15 cellular contexts compared by ENCODE assay signal in the genomic region with DNA sequence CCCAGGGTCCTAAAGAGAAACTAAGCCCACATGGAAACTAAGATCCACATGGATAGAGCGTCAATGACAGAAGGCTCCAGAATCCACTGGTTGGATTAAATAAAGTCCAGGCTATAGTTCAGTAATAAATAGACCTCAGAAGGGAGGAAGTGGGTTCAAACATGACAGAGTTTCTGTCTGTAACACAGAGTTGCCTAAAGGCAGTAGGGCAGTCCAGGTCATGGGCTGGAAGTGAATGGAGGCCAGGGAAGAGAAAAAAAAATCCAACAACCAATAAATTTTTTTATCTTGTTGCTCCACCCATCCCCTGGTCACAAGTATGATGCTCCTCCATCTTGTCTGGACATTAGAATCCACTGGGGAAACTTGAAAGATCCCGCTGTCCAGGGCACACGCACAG.
DNase-seq lines count a peak whose midpoint lies in the region; ATAC-seq and TF ChIP-seq lines count a peak whose summit lies in the region.
"Had no signal": no experiment of that assay in that cellular context is flagged by ENCODE, and none has a peak within 500 bp of the region (broad histone marks: within the 10 kb centered on the region; RNA-seq: fewer than 3 reads in every experiment).

No MANE protein-coding gene starts in this region.

- H3K9me3 Mint-ChIP-seq in activated CD4-positive, alpha-beta T cell treated with anti-CD3 and anti-CD28 coated beads for 36 hours (ENCODE audit: low read depth): no peaks in the 10 kb centered on the region
- no peaks in the 10 kb centered on the region for H3K9me3 Mint-ChIP-seq in activated T-helper 1 cell treated with anti-CD3 and anti-CD28 coated beads, Interleukin-12 subunit alpha, Interleukin-12 subunit beta, Interleukin-2, Interleukin-4 antibody, amounts not matched to agents 30 ng/mL and 10 ng/mL and 1 ng/mL, durations not matched to agents 14 hours and 24 hours and 36 hours
- no peaks in the 10 kb centered on the region for H3K9me3 Mint-ChIP-seq in stimulated activated effector memory CD8-positive, alpha-beta T cell treated with anti-CD3 and anti-CD28 coated beads, Interleukin-12 subunit alpha, Interleukin-12 subunit beta, amount 100 ng/mL, for 72 hours
- H3K9me3 Mint-ChIP-seq: neural crest cell had no signal

- intact Hi-C loops in activated CD4-positive, alpha-beta T cell treated with anti-CD3 and anti-CD28 coated beads for 36 hours (cut with DNase I, micrococcal nuclease): loop anchor here (1.0 to 2.0 kb wide), 5 partner anchors 33 to 427 kb away; no protein-coding TSS in a partner anchor
- intact Hi-C loops in activated T-helper 1 cell treated with anti-CD3 and anti-CD28 coated beads, Interleukin-12 subunit alpha, Interleukin-12 subunit beta, Interleukin-2, Interleukin-4 antibody, amounts not matched to agents 30 ng/mL and 10 ng/mL and 1 ng/mL, durations not matched to agents 14 hours and 24 hours and 36 hours (cut with micrococcal nuclease): loop anchor here (1.0 to 10.0 kb wide), 7 partner anchors 33 to 685 kb away; no protein-coding TSS in a partner anchor
- intact Hi-C loops in psoas muscle (cut with DNase I): no loop called here

- no peak overlapping the region for H3K27ac ChIP-seq in psoas muscle
- H3K27ac ChIP-seq: lower lobe of right lung, VCaP had no signal

- no peaks in the 10 kb centered on the region for H3K9me3 ChIP-seq in psoas muscle
- H3K9me3 ChIP-seq: lower lobe of right lung had no signal

- DNase-seq in activated CD4-positive, alpha-beta T cell treated with anti-CD3 and anti-CD28 coated beads for 36 hours: no peak
- no peak for DNase-seq in activated CD4-positive, alpha-beta T cell treated with anti-CD3 and anti-CD28 coated beads for 1 hour
- DNase-seq in LoVo (ENCODE audit: low spot score) (peak; percentile 52), psoas muscle (no peak)
- no peak for DNase-seq in activated T-helper 1 cell treated with anti-CD3 and anti-CD28 coated beads, Interleukin-12 subunit alpha, Interleukin-12 subunit beta, Interleukin-2, Interleukin-4 antibody, amounts not matched to agents 30 ng/mL and 10 ng/mL and 1 ng/mL, durations not matched to agents 14 hours and 24 hours and 36 hours (ENCODE audit: low spot score)
- DNase-seq in stimulated activated effector memory CD8-positive, alpha-beta T cell treated with anti-CD3 and anti-CD28 coated beads, Interleukin-12 subunit alpha, Interleukin-12 subunit beta, amount 100 ng/mL, for 72 hours (ENCODE audit: low spot score in 2 of 2): no peak
- DNase-seq: COR-L47; lower lobe of right lung; NCI-H2171 treated with DMSO at 0.1 percent for 48 hours; NK-92 treated with Interleukin-12 subunit alpha and Interleukin-12 subunit beta, amount 100 ng/mL, for 24 hours had no signal

- H3K36me3 Mint-ChIP-seq in activated CD4-positive, alpha-beta T cell treated with anti-CD3 and anti-CD28 coated beads for 36 hours (ENCODE audit: low read depth): no peaks in the 10 kb centered on the region
- H3K36me3 Mint-ChIP-seq in activated T-helper 1 cell treated with anti-CD3 and anti-CD28 coated beads, Interleukin-12 subunit alpha, Interleukin-12 subunit beta, Interleukin-2, Interleukin-4 antibody, amounts not matched to agents 30 ng/mL and 10 ng/mL and 1 ng/mL, durations not matched to agents 14 hours and 24 hours and 36 hours (ENCODE audit: low read depth): peaks cover 3% of the 10 kb centered on the region
- H3K36me3 Mint-ChIP-seq in stimulated activated effector memory CD8-positive, alpha-beta T cell treated with anti-CD3 and anti-CD28 coated beads, Interleukin-12 subunit alpha, Interleukin-12 subunit beta, amount 100 ng/mL, for 72 hours: peaks cover 11% of the 10 kb centered on the region

- peak overlapping the region; percentile 73 for H3K27ac Mint-ChIP-seq in activated CD4-positive, alpha-beta T cell treated with anti-CD3 and anti-CD28 coated beads for 36 hours
- peak overlapping the region; percentile 84 for H3K27ac Mint-ChIP-seq in activated T-helper 1 cell treated with anti-CD3 and anti-CD28 coated beads, Interleukin-12 subunit alpha, Interleukin-12 subunit beta, Interleukin-2, Interleukin-4 antibody, amounts not matched to agents 30 ng/mL and 10 ng/mL and 1 ng/mL, durations not matched to agents 14 hours and 24 hours and 36 hours
- H3K27ac Mint-ChIP-seq in stimulated activated effector memory CD8-positive, alpha-beta T cell treated with anti-CD3 and anti-CD28 coated beads, Interleukin-12 subunit alpha, Interleukin-12 subunit beta, amount 100 ng/mL, for 72 hours: peak overlapping the region; percentile 87

- peaks cover 0 to 7% (median 2%) of the 10 kb centered on the region in 3 donors for H3K27me3 ChIP-seq in psoas muscle (ENCODE audit: insufficient read depth in 3 of 3, low read length in 2 of 3)

- CTCF ChIA-PET in activated CD4-positive, alpha-beta T cell treated with anti-CD3 and anti-CD28 coated beads for 36 hours (lab: Charles Lee): interaction anchor here (1.0 to 1.4 kb wide), 3 partner anchors 49 to 130 kb away, joined by 3 to 7 read pairs (median 5); no protein-coding TSS in a partner anchor

- peak; percentile 20 for ATAC-seq in activated CD4-positive, alpha-beta T cell treated with anti-CD3 and anti-CD28 coated beads for 36 hours
- peak; percentile 58 for ATAC-seq in stimulated activated effector memory CD8-positive, alpha-beta T cell treated with anti-CD3 and anti-CD28 coated beads, Interleukin-12 subunit alpha, Interleukin-12 subunit beta, amount 100 ng/mL, for 72 hours
- ATAC-seq in psoas muscle: no peak
- no peak for ATAC-seq in GM21515 (IDR thresholded peaks at IDR 0.05; ENCODE audit: unreplicated experiment)
- ATAC-seq in HG02571 (IDR thresholded peaks at IDR 0.05; ENCODE audit: unreplicated experiment): no peak
- ATAC-seq: sciatic nerve had no signal

- H3K4me1 Mint-ChIP-seq in activated CD4-positive, alpha-beta T cell treated with anti-CD3 and anti-CD28 coated beads for 36 hours: peaks cover 31% of the 10 kb centered on the region
- H3K4me1 Mint-ChIP-seq in activated T-helper 1 cell treated with anti-CD3 and anti-CD28 coated beads, Interleukin-12 subunit alpha, Interleukin-12 subunit beta, Interleukin-2, Interleukin-4 antibody, amounts not matched to agents 30 ng/mL and 10 ng/mL and 1 ng/mL, durations not matched to agents 14 hours and 24 hours and 36 hours (ENCODE audit: low read depth): peaks cover 34% of the 10 kb centered on the region
- peaks cover 48% of the 10 kb centered on the region for H3K4me1 Mint-ChIP-seq in stimulated activated effector memory CD8-positive, alpha-beta T cell treated with anti-CD3 and anti-CD28 coated beads, Interleukin-12 subunit alpha, Interleukin-12 subunit beta, amount 100 ng/mL, for 72 hours

- no peak overlapping the region for H3K4me3 ChIP-seq in psoas muscle

- H3K36me3 ChIP-seq in psoas muscle (ENCODE audit: insufficient read depth in 1 of 2, low read depth in 1 of 2): no peaks in the 10 kb centered on the region
- H3K36me3 ChIP-seq: lower lobe of right lung had no signal

- 86 to 94% (median 90%) methylated on average over 3 of the region's 3 CpGs for WGBS in psoas muscle, 3 donors

- no peak for TF ChIP-seq CTCF in psoas muscle (IDR thresholded peaks at IDR 0.05)

- POLR2A ChIA-PET in activated CD4-positive, alpha-beta T cell treated with anti-CD3 and anti-CD28 coated beads for 36 hours (lab: Charles Lee): interaction anchor here (0.6 to 1.2 kb wide), 6 partner anchors 15 to 1406 kb away, joined by 3 to 4 read pairs (median 4); no protein-coding TSS in a partner anchor

- H3K27me3 Mint-ChIP-seq in activated CD4-positive, alpha-beta T cell treated with anti-CD3 and anti-CD28 coated beads for 36 hours: peaks cover 12% of the 10 kb centered on the region
- H3K27me3 Mint-ChIP-seq in activated T-helper 1 cell treated with anti-CD3 and anti-CD28 coated beads, Interleukin-12 subunit alpha, Interleukin-12 subunit beta, Interleukin-2, Interleukin-4 antibody, amounts not matched to agents 30 ng/mL and 10 ng/mL and 1 ng/mL, durations not matched to agents 14 hours and 24 hours and 36 hours (ENCODE audit: insufficient read depth): peaks cover 32% of the 10 kb centered on the region

- no peaks in the 10 kb centered on the region for H3K4me1 ChIP-seq in psoas muscle

- no peak overlapping the region for H3K4me3 Mint-ChIP-seq in activated CD4-positive, alpha-beta T cell treated with anti-CD3 and anti-CD28 coated beads for 36 hours
- H3K4me3 Mint-ChIP-seq in activated T-helper 1 cell treated with anti-CD3 and anti-CD28 coated beads, Interleukin-12 subunit alpha, Interleukin-12 subunit beta, Interleukin-2, Interleukin-4 antibody, amounts not matched to agents 30 ng/mL and 10 ng/mL and 1 ng/mL, durations not matched to agents 14 hours and 24 hours and 36 hours: peak overlapping the region; percentile 70
- H3K4me3 Mint-ChIP-seq in stimulated activated effector memory CD8-positive, alpha-beta T cell treated with anti-CD3 and anti-CD28 coated beads, Interleukin-12 subunit alpha, Interleukin-12 subunit beta, amount 100 ng/mL, for 72 hours: peak overlapping the region; percentile 55
- H3K4me3 Mint-ChIP-seq: neural crest cell had no signal

Comparison
In these comparisons a context has a peak if more than half of its experiments do, and no peak if none do; other contexts are left out.
1. ATAC-seq: peak in activated CD4-positive, alpha-beta T cell treated with anti-CD3 and anti-CD28 coated beads for 36 hours (single experiment) and stimulated activated effector memory CD8-positive, alpha-beta T cell treated with anti-CD3 and anti-CD28 coated beads, Interleukin-12 subunit alpha, Interleukin-12 subunit beta, amount 100 ng/mL, for 72 hours (single experiment); none in psoas muscle (0 of 4), GM21515 (single experiment) and HG02571 (single experiment).
2. intact Hi-C loops: an anchor here in activated CD4-positive, alpha-beta T cell treated with anti-CD3 and anti-CD28 coated beads for 36 hours (1.0 to 2.0 kb wide) and activated T-helper 1 cell treated with anti-CD3 and anti-CD28 coated beads, Interleukin-12 subunit alpha, Interleukin-12 subunit beta, Interleukin-2, Interleukin-4 antibody, amounts not matched to agents 30 ng/mL and 10 ng/mL and 1 ng/mL, durations not matched to agents 14 hours and 24 hours and 36 hours (1.0 to 10.0 kb wide); none called in psoas muscle.
3. Peak in every context shown above with its lines, with median percentiles within 50 percentile points of each other: H3K27ac Mint-ChIP-seq.